1 cellular context compared by ENCODE assay signal in the genomic region with DNA sequence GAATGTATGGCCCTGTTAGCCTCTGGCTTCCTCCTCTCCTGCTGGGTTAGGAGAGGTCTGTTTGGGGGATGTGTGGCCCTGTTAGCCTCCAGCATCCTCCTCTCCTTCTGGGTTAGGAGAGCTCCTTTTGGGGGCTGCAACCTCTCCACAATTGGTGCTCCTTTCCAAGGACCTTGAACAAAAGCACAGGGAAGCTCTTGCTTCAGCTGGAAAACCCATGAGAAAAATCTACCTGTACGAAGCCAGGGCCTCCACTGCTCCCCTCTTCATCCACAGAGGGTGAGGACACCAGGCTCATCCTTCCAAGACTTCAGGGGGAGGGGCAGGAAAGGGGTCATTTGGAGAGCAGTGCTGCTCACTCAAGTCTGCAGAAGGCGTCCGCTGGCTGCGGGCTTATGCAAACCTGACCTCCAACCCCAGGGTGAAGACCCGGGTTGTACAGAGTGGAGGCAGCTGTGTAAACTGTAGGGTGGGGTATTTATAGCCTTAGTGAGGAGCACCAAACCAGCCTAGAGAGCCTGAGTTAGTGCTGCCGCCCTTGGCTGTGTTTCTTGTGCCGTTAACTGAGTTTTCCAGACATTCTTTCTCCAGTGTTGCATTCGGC.
TF ChIP-seq lines count a peak whose summit lies in the region.

No MANE protein-coding gene starts in this region.

TF ChIP-seq in SK-N-SH, 30 proteins besides CTCF, POLR2A, EP300 and RAD21 (continued from another document):
- TF ChIP-seq, protein P1, sequence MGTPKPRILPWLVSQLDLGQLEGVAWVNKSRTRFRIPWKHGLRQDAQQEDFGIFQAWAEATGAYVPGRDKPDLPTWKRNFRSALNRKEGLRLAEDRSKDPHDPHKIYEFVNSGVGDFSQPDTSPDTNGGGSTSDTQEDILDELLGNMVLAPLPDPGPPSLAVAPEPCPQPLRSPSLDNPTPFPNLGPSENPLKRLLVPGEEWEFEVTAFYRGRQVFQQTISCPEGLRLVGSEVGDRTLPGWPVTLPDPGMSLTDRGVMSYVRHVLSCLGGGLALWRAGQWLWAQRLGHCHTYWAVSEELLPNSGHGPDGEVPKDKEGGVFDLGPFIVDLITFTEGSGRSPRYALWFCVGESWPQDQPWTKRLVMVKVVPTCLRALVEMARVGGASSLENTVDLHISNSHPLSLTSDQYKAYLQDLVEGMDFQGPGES (IDR thresholded peaks at IDR 0.05; ENCODE audit: low read depth, low read length) = no peak
- no peak for TF ChIP-seq RXRA (IDR thresholded peaks at IDR 0.05; ENCODE audit: borderline replicate concordance, low read depth)
- TF ChIP-seq MXI1 (IDR thresholded peaks at IDR 0.05; ENCODE audit: low read depth, low read length) = no peak
- TF ChIP-seq EZH2phosphoT487 (IDR thresholded peaks at IDR 0.05; ENCODE audit: borderline replicate concordance, low read depth) = no peak
- no peak for TF ChIP-seq CHD2 (IDR thresholded peaks at IDR 0.05; ENCODE audit: low read length, partially characterized antibody)
- no peak for TF ChIP-seq MEF2A (IDR thresholded peaks at IDR 0.05; ENCODE audit: borderline replicate concordance, low read depth)
- TF ChIP-seq TCF12 (IDR thresholded peaks at IDR 0.05) = no peak
- TF ChIP-seq, protein P2, sequence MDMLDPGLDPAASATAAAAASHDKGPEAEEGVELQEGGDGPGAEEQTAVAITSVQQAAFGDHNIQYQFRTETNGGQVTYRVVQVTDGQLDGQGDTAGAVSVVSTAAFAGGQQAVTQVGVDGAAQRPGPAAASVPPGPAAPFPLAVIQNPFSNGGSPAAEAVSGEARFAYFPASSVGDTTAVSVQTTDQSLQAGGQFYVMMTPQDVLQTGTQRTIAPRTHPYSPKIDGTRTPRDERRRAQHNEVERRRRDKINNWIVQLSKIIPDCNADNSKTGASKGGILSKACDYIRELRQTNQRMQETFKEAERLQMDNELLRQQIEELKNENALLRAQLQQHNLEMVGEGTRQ (IDR thresholded peaks at IDR 0.05; ENCODE audit: borderline replicate concordance, low read depth, low read length) = no peak
- no peak for TF ChIP-seq FOXM1 (IDR thresholded peaks at IDR 0.05; ENCODE audit: low read depth)
- TF ChIP-seq POLR2AphosphoS5 (IDR thresholded peaks at IDR 0.05; ENCODE audit: low read depth, low read length) = no peak
- TF ChIP-seq FOSL2 (IDR thresholded peaks at IDR 0.05; ENCODE audit: borderline replicate concordance, low read depth) = no peak
- no peak for TF ChIP-seq RCOR1 (IDR thresholded peaks at IDR 0.05; ENCODE audit: low read length)
- TF ChIP-seq FOXJ3 (CRISPR knock-in tag; IDR thresholded peaks at IDR 0.05) = no peak
